ENCODE assay signal across 8 cellular contexts in the genomic region with DNA sequence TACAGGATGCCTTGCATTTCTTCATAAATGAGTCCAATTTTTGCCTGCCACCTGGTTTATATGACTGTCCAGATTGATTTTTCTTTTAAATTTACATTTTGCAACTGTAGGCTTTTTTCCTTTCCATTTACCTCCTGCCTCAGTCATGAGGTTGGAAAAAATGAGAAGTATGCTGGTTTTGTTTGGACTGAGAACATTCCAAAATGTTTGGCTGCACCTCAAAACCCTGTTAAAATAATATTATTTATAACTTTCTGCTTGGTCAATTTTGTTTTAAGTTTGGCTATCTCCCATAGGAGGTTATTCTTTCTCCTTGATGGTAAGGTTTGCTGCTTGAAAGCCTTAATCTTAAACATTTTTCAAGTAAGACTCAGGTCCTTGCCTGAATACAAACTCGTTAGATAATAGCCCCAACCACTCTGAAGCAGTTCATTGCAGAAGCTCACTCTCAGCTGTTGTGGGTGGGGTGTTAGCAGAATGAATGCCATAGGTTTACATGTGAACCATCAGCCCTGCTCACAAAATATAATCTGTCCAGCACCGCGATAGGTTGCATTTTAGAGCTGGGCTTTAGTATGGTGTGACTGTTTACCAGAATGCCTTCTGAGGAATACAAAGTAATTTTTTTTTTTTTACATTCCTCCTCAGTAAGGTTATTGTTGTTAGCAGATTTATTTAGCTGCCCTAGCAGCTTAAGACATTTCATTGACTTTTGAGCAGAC.
A peak's percentile ranks its signal among the peaks of the same experiment; 100 is the strongest.
DNase-seq lines count a peak whose midpoint lies in the region; ATAC-seq and TF ChIP-seq lines count a peak whose summit lies in the region.

No MANE protein-coding gene starts in this region.

- no peak for TF ChIP-seq CTCF in AG04449 (IDR thresholded peaks at IDR 0.05; ENCODE audit: insufficient read depth, low read length, missing control alignments)

- no peak for ATAC-seq in HG03196 (IDR thresholded peaks at IDR 0.05; ENCODE audit: unreplicated experiment)
- no peak for ATAC-seq in left colon

- DNase-seq in AG04449 (ENCODE audit: low read depth, low spot score) = peak; percentile 84
- peak; percentile 54 for DNase-seq in RPMI7951 (ENCODE audit: low read depth)
- peak; percentile 99 for DNase-seq in fibroblast of peridontal ligament (ENCODE audit: extremely low read depth)
- no peak for DNase-seq in NCI-H2029 (lab: John Stamatoyannopoulos, UW)
- no peak for DNase-seq in left colon
- DNase-seq in HEK293T (ENCODE audit: extremely low spot score) = no peak

- H3K27me3 ChIP-seq in neuron (ENCODE audit: insufficient read depth, low read length) = no peaks in the 10 kb centered on the region

- POLR2A ChIA-PET in AG04449 (lab: Yijun Ruan, JAX) (interaction anchor here (0.6 to 1.7 kb wide), 7 partner anchors 29 to 437 kb away, joined by 3 to 6 read pairs (median 4); no protein-coding TSS in a partner anchor), HEK293T (lab: Yijun Ruan, JAX) (no interaction called here)

- H2AFZ ChIP-seq in neuron (ENCODE audit: low read depth, low read length) = peak overlapping the region; percentile 83

- no peaks in the 10 kb centered on the region for H3K9me3 ChIP-seq in neuron (ENCODE audit: low read length)

- intact Hi-C loops in left colon (cut with DNase I, micrococcal nuclease) = no loop called here

- no peaks in the 10 kb centered on the region for H3K36me3 ChIP-seq in neuron (ENCODE audit: insufficient read depth, low read length)

- peaks cover 19% of the 10 kb centered on the region for H3K4me1 ChIP-seq in neuron (ENCODE audit: insufficient read depth, low read length)

- H3K4me3 ChIP-seq in AG04449 (ENCODE audit: low read depth, low read length) = no peak overlapping the region
- peak overlapping the region; percentile 31 for H3K4me3 ChIP-seq in neuron (ENCODE audit: low read length)

- CTCF ChIA-PET in AG04449 (lab: Yijun Ruan, JAX) (interaction anchor here (0.6 to 1.2 kb wide), 2 partner anchors 116 to 272 kb away, joined by 3 read pairs; no protein-coding TSS in a partner anchor), HEK293T (lab: Yijun Ruan, JAX) (interaction anchor here (0.6 kb wide), 1 partner anchor 16 kb away, joined by 3 read pairs; no protein-coding TSS in a partner anchor)

TF ChIP-seq in HEK293T, 16 proteins besides CTCF, POLR2A, EP300 and RAD21:
- no peak for TF ChIP-seq ARNT (IDR thresholded peaks at IDR 0.05)
- no peak for TF ChIP-seq FOXA1 (IDR thresholded peaks at IDR 0.05)
- TF ChIP-seq HDGF (IDR thresholded peaks at IDR 0.05; ENCODE audit: borderline replicate concordance) = no peak
- TF ChIP-seq SP1 (IDR thresholded peaks at IDR 0.05) = no peak
- TF ChIP-seq, protein P1, sequence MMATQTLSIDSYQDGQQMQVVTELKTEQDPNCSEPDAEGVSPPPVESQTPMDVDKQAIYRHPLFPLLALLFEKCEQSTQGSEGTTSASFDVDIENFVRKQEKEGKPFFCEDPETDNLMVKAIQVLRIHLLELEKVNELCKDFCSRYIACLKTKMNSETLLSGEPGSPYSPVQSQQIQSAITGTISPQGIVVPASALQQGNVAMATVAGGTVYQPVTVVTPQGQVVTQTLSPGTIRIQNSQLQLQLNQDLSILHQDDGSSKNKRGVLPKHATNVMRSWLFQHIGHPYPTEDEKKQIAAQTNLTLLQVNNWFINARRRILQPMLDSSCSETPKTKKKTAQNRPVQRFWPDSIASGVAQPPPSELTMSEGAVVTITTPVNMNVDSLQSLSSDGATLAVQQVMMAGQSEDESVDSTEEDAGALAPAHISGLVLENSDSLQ (IDR thresholded peaks at IDR 0.05) = no peak
- TF ChIP-seq BHLHE40 (IDR thresholded peaks at IDR 0.05; ENCODE audit: borderline replicate concordance) = no peak

Comparison
In these comparisons a context has a peak if more than half of its experiments do, and no peak if none do; other contexts are left out.
1. DNase-seq: peak in AG04449 (single experiment), RPMI7951 (single experiment) and fibroblast of peridontal ligament (single experiment); none in NCI-H2029 (single experiment), left colon (0 of 2) and HEK293T (single experiment).